In genomic region chr5:43104102-43104501, GRCh38 we compare ENCODE assay signal across 14 cellular contexts. TPM values are rescaled to one million over a fixed set of nuclear protein-coding genes. Genes with fewer than 3 reads are reported as not detected.
DNase-seq lines count a peak whose midpoint lies in the region; ATAC-seq and TF ChIP-seq lines count a peak whose summit lies in the region.
"Had no signal": no experiment of that assay in that cellular context is flagged by ENCODE, and none has a peak within 500 bp of the region (broad histone marks: within the 10 kb centered on the region; RNA-seq: fewer than 3 reads in every experiment).

No MANE protein-coding gene starts in this region.

- H3K27me3 Mint-ChIP-seq in CD8-positive, alpha-beta T cell (ENCODE audit: low read depth): no peaks in the 10 kb centered on the region
- H3K27me3 Mint-ChIP-seq in effector memory CD8-positive, alpha-beta T cell: no peaks in the 10 kb centered on the region

- no peak overlapping the region for H3K9ac ChIP-seq in BLaER1
- H3K9ac ChIP-seq: SK-N-SH had no signal

- no peak for TF ChIP-seq CTCF in CD8-positive, alpha-beta T cell (IDR thresholded peaks at IDR 0.05)

- H3K4me1 Mint-ChIP-seq in CD8-positive, alpha-beta T cell (ENCODE audit: low read depth): peaks cover 22% of the 10 kb centered on the region
- H3K4me1 Mint-ChIP-seq in effector memory CD8-positive, alpha-beta T cell (ENCODE audit: low read depth in 2 of 2): peaks cover 15 to 19% of the 10 kb centered on the region in 2 donors

- in situ Hi-C loops in HAP-1 (cut with MboI; ENCODE audit: low sequenced_read_pairs): no loop called here

- POLR2A ChIA-PET in CD8-positive, alpha-beta T cell (lab: Charles Lee): interaction anchor here (0.6 to 4.8 kb wide), 3 partner anchors 17 to 62 kb away, joined by 3 to 47 read pairs (median 3); partner anchors contain the start of gene ZNF131

- H3K27ac Mint-ChIP-seq in CD8-positive, alpha-beta T cell: no peak overlapping the region
- H3K27ac Mint-ChIP-seq in effector memory CD8-positive, alpha-beta T cell: peak overlapping the region; percentile 88 to 89

- no peak overlapping the region for H3K4me3 ChIP-seq in BLaER1
- H3K4me3 ChIP-seq in CD8-positive, alpha-beta T cell (ENCODE audit: low read depth, low read length): no peak overlapping the region
- H3K4me3 ChIP-seq in HAP-1: no peak overlapping the region
- H3K4me3 ChIP-seq: testis had no signal

- no peaks in the 10 kb centered on the region for H3K9me3 Mint-ChIP-seq in CD8-positive, alpha-beta T cell
- no peaks in the 10 kb centered on the region for H3K9me3 Mint-ChIP-seq in effector memory CD8-positive, alpha-beta T cell

- 0 out of 2 replicates have a peak overlapping the region, but pooled peaks have one; percentile 5 for H3K4me2 ChIP-seq in BLaER1

- H4K20me1 ChIP-seq in BLaER1: no peaks in the 10 kb centered on the region

- intact Hi-C loops in CD8-positive, alpha-beta T cell (cut with DNase I, micrococcal nuclease): loop anchor here (2.0 to 10.0 kb wide), 3 partner anchors 195 to 1671 kb away; no protein-coding TSS in a partner anchor

- H3K4me3 Mint-ChIP-seq in CD8-positive, alpha-beta T cell: peak overlapping the region; percentile 45
- H3K4me3 Mint-ChIP-seq in effector memory CD8-positive, alpha-beta T cell: peak overlapping the region; percentile 67 to 83

- no peak overlapping the region for H3K27ac ChIP-seq in BLaER1
- H3K27ac ChIP-seq in CD8-positive, alpha-beta T cell (ENCODE audit: low read depth, low read length): no peak overlapping the region
- H3K27ac ChIP-seq: testis, WERI-Rb-1 had no signal

- H3K27me3 ChIP-seq in BLaER1 (no peaks in the 10 kb centered on the region), HAP-1 (ENCODE audit: low read depth) (no peaks in the 10 kb centered on the region)
- H3K27me3 ChIP-seq in CD8-positive, alpha-beta T cell (ENCODE audit: insufficient read depth, low read length): no peaks in the 10 kb centered on the region
- H3K27me3 ChIP-seq: testis had no signal

- CTCF ChIA-PET in CD8-positive, alpha-beta T cell (lab: Charles Lee): interaction anchor here (1.2 to 9.1 kb wide), 6 partner anchors 15 to 200 kb away, joined by 3 to 149 read pairs (median 5); partner anchors contain the start of gene ZNF131

- H3K4me1 ChIP-seq in BLaER1 (peaks cover 16% of the 10 kb centered on the region; the same call in 1 of the 2 replicates), HAP-1 (0 out of 2 replicates have a peak, but pooled peaks cover 4% of the 10 kb centered on the region)
- peaks cover 11% of the 10 kb centered on the region for H3K4me1 ChIP-seq in CD8-positive, alpha-beta T cell (ENCODE audit: insufficient read depth, low read length)
- H3K4me1 ChIP-seq: testis had no signal

- no peaks in the 10 kb centered on the region for H3K36me3 Mint-ChIP-seq in CD8-positive, alpha-beta T cell
- H3K36me3 Mint-ChIP-seq in effector memory CD8-positive, alpha-beta T cell (ENCODE audit: insufficient read depth): peaks cover 10% of the 10 kb centered on the region

- H3K9me3 ChIP-seq in BLaER1 (no peaks in the 10 kb centered on the region; the same call in 1 of the 2 replicates), HAP-1 (no peaks in the 10 kb centered on the region)
- no peaks in the 10 kb centered on the region for H3K9me3 ChIP-seq in CD8-positive, alpha-beta T cell (ENCODE audit: low read length)
- H3K9me3 ChIP-seq: SK-N-SH, testis had no signal

- no peak for DNase-seq in CD8-positive, alpha-beta T cell
- DNase-seq in OCI-M1 (lab: John Stamatoyannopoulos, UW): peak; percentile 55
- DNase-seq in effector memory CD8-positive, alpha-beta T cell: no peak
- DNase-seq in NCI-H187 (lab: John Stamatoyannopoulos, UW): no peak
- DNase-seq in NCI-H128 (lab: John Stamatoyannopoulos, UW; ENCODE audit: unreplicated experiment): no peak
- no peak for DNase-seq in HAP-1 (ENCODE audit: low spot score in 2 of 2)
- DNase-seq: effector CD4-positive, alpha-beta T cell; MV-4-11; right cardiac atrium; SK-N-SH; stimulated activated CD4-positive, alpha-beta T cell treated with anti-CD3 and anti-CD28 coated beads, Interleukin-2, amount 100 ng/mL, for 24 hours; testis; WERI-Rb-1 had no signal

- ATAC-seq in CD8-positive, alpha-beta T cell: no peak
- ATAC-seq in effector memory CD8-positive, alpha-beta T cell (replicated peaks): no peak
- ATAC-seq: right cardiac atrium had no signal

- peaks cover 18% of the 10 kb centered on the region for H3K36me3 ChIP-seq in BLaER1
- H3K36me3 ChIP-seq in CD8-positive, alpha-beta T cell (ENCODE audit: insufficient read depth, low read length): no peaks in the 10 kb centered on the region
- H3K36me3 ChIP-seq in HAP-1 (replicated peaks): no peaks in the 10 kb centered on the region
- H3K36me3 ChIP-seq: WERI-Rb-1 had no signal

RNA-seq across cellular contexts. Expression of gene ZNF131, which starts 16.6 kb away (rescaled TPM):
- total RNA-seq in CD8-positive, alpha-beta T cell: 10 to 100 TPM; 76.7 to 84.9 TPM
